1 cellular context compared by ENCODE assay signal in the genomic region with DNA sequence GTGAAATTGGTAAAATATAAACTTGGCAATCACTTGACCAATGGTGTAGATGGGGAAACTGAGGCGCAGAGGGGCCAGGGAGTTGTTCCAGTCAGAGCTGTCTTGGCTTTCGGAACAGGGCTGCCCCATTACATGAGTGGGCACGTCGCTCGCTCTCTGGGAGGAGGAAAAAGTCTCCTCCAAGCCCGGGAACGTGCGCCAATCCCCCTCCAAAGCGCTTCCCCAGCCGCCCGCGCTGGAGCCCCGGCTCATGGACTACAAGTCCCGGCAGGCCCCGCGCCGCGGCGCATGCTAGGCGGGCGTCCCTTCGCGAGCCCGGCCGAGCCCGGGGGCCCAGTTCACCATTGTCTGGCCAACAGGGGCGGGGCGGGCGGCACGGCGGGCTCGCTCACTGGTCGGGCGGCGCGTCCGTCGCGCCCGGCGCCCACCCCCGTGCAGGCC.
TF ChIP-seq lines count a peak whose summit lies in the region.

No MANE protein-coding gene starts in this region.

TF ChIP-seq in HepG2, 621 proteins besides CTCF, POLR2A, EP300 and RAD21 (continued from another document and continues in another):
- TF ChIP-seq, protein P1, sequence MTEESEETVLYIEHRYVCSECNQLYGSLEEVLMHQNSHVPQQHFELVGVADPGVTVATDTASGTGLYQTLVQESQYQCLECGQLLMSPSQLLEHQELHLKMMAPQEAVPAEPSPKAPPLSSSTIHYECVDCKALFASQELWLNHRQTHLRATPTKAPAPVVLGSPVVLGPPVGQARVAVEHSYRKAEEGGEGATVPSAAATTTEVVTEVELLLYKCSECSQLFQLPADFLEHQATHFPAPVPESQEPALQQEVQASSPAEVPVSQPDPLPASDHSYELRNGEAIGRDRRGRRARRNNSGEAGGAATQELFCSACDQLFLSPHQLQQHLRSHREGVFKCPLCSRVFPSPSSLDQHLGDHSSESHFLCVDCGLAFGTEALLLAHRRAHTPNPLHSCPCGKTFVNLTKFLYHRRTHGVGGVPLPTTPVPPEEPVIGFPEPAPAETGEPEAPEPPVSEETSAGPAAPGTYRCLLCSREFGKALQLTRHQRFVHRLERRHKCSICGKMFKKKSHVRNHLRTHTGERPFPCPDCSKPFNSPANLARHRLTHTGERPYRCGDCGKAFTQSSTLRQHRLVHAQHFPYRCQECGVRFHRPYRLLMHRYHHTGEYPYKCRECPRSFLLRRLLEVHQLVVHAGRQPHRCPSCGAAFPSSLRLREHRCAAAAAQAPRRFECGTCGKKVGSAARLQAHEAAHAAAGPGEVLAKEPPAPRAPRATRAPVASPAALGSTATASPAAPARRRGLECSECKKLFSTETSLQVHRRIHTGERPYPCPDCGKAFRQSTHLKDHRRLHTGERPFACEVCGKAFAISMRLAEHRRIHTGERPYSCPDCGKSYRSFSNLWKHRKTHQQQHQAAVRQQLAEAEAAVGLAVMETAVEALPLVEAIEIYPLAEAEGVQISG (CRISPR knock-in tag; IDR thresholded peaks at IDR 0.05) = peak; percentile 28; the same call in 1 of the 2 replicates
- TF ChIP-seq, protein P2, sequence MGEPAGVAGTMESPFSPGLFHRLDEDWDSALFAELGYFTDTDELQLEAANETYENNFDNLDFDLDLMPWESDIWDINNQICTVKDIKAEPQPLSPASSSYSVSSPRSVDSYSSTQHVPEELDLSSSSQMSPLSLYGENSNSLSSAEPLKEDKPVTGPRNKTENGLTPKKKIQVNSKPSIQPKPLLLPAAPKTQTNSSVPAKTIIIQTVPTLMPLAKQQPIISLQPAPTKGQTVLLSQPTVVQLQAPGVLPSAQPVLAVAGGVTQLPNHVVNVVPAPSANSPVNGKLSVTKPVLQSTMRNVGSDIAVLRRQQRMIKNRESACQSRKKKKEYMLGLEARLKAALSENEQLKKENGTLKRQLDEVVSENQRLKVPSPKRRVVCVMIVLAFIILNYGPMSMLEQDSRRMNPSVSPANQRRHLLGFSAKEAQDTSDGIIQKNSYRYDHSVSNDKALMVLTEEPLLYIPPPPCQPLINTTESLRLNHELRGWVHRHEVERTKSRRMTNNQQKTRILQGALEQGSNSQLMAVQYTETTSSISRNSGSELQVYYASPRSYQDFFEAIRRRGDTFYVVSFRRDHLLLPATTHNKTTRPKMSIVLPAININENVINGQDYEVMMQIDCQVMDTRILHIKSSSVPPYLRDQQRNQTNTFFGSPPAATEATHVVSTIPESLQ (CRISPR knock-in tag; conservative IDR thresholded peaks at IDR 0.05) = no peak
- TF ChIP-seq IRF2 (CRISPR knock-in tag; IDR thresholded peaks at IDR 0.05) = no peak
- peak; percentile 59; the same call in 1 of the 2 replicates for TF ChIP-seq SUZ12 (IDR thresholded peaks at IDR 0.05; ENCODE audit: low read depth, low read length)
- TF ChIP-seq HOXA3 (CRISPR knock-in tag; IDR thresholded peaks at IDR 0.05) = no peak; the same call in none of the 2 replicates
- no peak for TF ChIP-seq KLF6 (CRISPR knock-in tag; IDR thresholded peaks at IDR 0.05)
- no peak for TF ChIP-seq JUN (CRISPR knock-in tag; IDR thresholded peaks at IDR 0.05)
- no peak for TF ChIP-seq HNF4A (CRISPR knock-in tag; IDR thresholded peaks at IDR 0.05)
- TF ChIP-seq ZMAT3 (CRISPR knock-in tag; conservative IDR thresholded peaks at IDR 0.05) = no peak
- no peak for TF ChIP-seq ZNF460 (CRISPR knock-in tag; IDR thresholded peaks at IDR 0.05; ENCODE audit: borderline replicate concordance)
- TF ChIP-seq, protein P3, sequence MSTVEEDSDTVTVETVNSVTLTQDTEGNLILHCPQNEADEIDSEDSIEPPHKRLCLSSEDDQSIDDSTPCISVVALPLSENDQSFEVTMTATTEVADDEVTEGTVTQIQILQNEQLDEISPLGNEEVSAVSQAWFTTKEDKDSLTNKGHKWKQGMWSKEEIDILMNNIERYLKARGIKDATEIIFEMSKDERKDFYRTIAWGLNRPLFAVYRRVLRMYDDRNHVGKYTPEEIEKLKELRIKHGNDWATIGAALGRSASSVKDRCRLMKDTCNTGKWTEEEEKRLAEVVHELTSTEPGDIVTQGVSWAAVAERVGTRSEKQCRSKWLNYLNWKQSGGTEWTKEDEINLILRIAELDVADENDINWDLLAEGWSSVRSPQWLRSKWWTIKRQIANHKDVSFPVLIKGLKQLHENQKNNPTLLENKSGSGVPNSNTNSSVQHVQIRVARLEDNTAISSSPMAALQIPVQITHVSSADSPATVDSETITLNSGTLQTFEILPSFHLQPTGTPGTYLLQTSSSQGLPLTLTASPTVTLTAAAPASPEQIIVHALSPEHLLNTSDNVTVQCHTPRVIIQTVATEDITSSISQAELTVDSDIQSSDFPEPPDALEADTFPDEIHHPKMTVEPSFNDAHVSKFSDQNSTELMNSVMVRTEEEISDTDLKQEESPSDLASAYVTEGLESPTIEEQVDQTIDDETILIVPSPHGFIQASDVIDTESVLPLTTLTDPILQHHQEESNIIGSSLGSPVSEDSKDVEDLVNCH (CRISPR knock-in tag; IDR thresholded peaks at IDR 0.05) = no peak
- peak; percentile 33 for TF ChIP-seq SKI (IDR thresholded peaks at IDR 0.05; ENCODE audit: partially characterized antibody)
- TF ChIP-seq, protein P4, sequence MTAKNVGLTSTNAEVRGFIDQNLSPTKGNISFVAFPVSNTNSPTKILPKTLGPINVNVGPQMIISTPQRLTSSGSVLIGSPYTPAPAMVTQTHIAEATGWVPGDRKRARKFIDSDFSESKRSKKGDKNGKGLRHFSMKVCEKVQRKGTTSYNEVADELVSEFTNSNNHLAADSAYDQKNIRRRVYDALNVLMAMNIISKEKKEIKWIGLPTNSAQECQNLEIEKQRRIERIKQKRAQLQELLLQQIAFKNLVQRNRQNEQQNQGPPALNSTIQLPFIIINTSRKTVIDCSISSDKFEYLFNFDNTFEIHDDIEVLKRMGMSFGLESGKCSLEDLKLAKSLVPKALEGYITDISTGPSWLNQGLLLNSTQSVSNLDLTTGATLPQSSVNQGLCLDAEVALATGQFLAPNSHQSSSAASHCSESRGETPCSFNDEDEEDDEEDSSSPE (CRISPR knock-in tag; IDR thresholded peaks at IDR 0.05) = 0 out of 2 replicates have a peak, but pooled peaks have one; percentile 43
- no peak for TF ChIP-seq ZNF782 (CRISPR knock-in tag; IDR thresholded peaks at IDR 0.05; ENCODE audit: borderline replicate concordance)
- peak; percentile 43; the same call in 1 of the 2 replicates for TF ChIP-seq RBFOX2 (IDR thresholded peaks at IDR 0.05; ENCODE audit: low read depth, low read length)
- no peak for TF ChIP-seq ZNF556 (CRISPR knock-in tag; IDR thresholded peaks at IDR 0.05; ENCODE audit: borderline replicate concordance)
- 0 out of 2 replicates have a peak, but pooled peaks have one; percentile 13 for TF ChIP-seq CHD2 (IDR thresholded peaks at IDR 0.05; ENCODE audit: low read depth, low read length)
- TF ChIP-seq CREM (IDR thresholded peaks at IDR 0.05) = 0 out of 2 replicates have a peak, but pooled peaks have one; percentile 8
- no peak for TF ChIP-seq CREM (CRISPR knock-in tag; IDR thresholded peaks at IDR 0.05)
- TF ChIP-seq SNAPC2 (CRISPR knock-in tag; IDR thresholded peaks at IDR 0.05) = no peak
- TF ChIP-seq, protein P5, sequence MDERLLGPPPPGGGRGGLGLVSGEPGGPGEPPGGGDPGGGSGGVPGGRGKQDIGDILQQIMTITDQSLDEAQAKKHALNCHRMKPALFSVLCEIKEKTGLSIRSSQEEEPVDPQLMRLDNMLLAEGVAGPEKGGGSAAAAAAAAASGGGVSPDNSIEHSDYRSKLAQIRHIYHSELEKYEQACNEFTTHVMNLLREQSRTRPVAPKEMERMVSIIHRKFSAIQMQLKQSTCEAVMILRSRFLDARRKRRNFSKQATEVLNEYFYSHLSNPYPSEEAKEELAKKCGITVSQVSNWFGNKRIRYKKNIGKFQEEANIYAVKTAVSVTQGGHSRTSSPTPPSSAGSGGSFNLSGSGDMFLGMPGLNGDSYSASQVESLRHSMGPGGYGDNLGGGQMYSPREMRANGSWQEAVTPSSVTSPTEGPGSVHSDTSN (CRISPR knock-in tag; IDR thresholded peaks at IDR 0.05) = peak; percentile 43; the same call in 1 of the 2 replicates
- TF ChIP-seq NFRKB (IDR thresholded peaks at IDR 0.05) = no peak
- no peak for TF ChIP-seq LCORL (IDR thresholded peaks at IDR 0.05)
- 0 out of 2 replicates have a peak, but pooled peaks have one; percentile 19 for TF ChIP-seq LCORL (CRISPR knock-in tag; IDR thresholded peaks at IDR 0.05)
- TF ChIP-seq ISL2 (CRISPR knock-in tag; IDR thresholded peaks at IDR 0.05) = no peak
- TF ChIP-seq, protein P6, sequence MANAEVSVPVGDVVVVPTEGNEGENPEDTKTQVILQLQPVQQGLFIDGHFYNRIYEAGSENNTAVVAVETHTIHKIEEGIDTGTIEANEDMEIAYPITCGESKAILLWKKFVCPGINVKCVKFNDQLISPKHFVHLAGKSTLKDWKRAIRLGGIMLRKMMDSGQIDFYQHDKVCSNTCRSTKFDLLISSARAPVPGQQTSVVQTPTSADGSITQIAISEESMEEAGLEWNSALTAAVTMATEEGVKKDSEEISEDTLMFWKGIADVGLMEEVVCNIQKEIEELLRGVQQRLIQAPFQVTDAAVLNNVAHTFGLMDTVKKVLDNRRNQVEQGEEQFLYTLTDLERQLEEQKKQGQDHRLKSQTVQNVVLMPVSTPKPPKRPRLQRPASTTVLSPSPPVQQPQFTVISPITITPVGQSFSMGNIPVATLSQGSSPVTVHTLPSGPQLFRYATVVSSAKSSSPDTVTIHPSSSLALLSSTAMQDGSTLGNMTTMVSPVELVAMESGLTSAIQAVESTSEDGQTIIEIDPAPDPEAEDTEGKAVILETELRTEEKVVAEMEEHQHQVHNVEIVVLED (CRISPR knock-in tag; IDR thresholded peaks at IDR 0.05; ENCODE audit: borderline replicate concordance) = peak; percentile 64; the same call in 1 of the 2 replicates
- TF ChIP-seq, protein P7, sequence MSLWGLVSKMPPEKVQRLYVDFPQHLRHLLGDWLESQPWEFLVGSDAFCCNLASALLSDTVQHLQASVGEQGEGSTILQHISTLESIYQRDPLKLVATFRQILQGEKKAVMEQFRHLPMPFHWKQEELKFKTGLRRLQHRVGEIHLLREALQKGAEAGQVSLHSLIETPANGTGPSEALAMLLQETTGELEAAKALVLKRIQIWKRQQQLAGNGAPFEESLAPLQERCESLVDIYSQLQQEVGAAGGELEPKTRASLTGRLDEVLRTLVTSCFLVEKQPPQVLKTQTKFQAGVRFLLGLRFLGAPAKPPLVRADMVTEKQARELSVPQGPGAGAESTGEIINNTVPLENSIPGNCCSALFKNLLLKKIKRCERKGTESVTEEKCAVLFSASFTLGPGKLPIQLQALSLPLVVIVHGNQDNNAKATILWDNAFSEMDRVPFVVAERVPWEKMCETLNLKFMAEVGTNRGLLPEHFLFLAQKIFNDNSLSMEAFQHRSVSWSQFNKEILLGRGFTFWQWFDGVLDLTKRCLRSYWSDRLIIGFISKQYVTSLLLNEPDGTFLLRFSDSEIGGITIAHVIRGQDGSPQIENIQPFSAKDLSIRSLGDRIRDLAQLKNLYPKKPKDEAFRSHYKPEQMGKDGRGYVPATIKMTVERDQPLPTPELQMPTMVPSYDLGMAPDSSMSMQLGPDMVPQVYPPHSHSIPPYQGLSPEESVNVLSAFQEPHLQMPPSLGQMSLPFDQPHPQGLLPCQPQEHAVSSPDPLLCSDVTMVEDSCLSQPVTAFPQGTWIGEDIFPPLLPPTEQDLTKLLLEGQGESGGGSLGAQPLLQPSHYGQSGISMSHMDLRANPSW (CRISPR knock-in tag; IDR thresholded peaks at IDR 0.05; ENCODE audit: borderline replicate concordance) = no peak
- peak; percentile 54; the same call in 1 of the 2 replicates for TF ChIP-seq SOX5 (CRISPR knock-in tag; IDR thresholded peaks at IDR 0.05; ENCODE audit: borderline replicate concordance)
- no peak for TF ChIP-seq RNF2 (conservative IDR thresholded peaks at IDR 0.05; ENCODE audit: low read depth)
- TF ChIP-seq THYN1 (CRISPR knock-in tag; IDR thresholded peaks at IDR 0.05; ENCODE audit: borderline replicate concordance, low read depth) = no peak
- TF ChIP-seq, protein P8, sequence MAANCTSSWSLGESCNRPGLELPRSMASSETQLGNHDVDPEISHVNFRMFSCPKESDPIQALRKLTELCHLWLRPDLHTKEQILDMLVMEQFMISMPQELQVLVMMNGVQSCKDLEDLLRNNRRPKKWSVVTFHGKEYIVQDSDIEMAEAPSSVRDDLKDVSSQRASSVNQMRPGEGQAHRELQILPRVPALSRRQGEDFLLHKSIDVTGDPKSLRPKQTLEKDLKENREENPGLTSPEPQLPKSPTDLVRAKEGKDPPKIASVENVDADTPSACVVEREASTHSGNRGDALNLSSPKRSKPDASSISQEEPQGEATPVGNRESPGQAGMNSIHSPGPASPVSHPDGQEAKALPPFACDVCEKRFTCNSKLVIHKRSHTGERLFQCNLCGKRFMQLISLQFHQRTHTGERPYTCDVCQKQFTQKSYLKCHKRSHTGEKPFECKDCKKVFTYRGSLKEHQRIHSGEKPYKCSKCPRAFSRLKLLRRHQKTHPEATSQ (CRISPR knock-in tag; IDR thresholded peaks at IDR 0.05; ENCODE audit: borderline replicate concordance) = no peak
- no peak for TF ChIP-seq RBM39 (IDR thresholded peaks at IDR 0.05; ENCODE audit: low read depth, low read length, poor library complexity, severe bottlenecking)
- no peak for TF ChIP-seq ZNF441 (CRISPR knock-in tag; IDR thresholded peaks at IDR 0.05; ENCODE audit: borderline replicate concordance)
- TF ChIP-seq, protein P9, sequence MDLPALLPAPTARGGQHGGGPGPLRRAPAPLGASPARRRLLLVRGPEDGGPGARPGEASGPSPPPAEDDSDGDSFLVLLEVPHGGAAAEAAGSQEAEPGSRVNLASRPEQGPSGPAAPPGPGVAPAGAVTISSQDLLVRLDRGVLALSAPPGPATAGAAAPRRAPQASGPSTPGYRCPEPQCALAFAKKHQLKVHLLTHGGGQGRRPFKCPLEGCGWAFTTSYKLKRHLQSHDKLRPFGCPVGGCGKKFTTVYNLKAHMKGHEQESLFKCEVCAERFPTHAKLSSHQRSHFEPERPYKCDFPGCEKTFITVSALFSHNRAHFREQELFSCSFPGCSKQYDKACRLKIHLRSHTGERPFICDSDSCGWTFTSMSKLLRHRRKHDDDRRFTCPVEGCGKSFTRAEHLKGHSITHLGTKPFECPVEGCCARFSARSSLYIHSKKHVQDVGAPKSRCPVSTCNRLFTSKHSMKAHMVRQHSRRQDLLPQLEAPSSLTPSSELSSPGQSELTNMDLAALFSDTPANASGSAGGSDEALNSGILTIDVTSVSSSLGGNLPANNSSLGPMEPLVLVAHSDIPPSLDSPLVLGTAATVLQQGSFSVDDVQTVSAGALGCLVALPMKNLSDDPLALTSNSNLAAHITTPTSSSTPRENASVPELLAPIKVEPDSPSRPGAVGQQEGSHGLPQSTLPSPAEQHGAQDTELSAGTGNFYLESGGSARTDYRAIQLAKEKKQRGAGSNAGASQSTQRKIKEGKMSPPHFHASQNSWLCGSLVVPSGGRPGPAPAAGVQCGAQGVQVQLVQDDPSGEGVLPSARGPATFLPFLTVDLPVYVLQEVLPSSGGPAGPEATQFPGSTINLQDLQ (CRISPR knock-in tag; IDR thresholded peaks at IDR 0.05) = no peak
- TF ChIP-seq ZNF331 (CRISPR knock-in tag; IDR thresholded peaks at IDR 0.05) = 0 out of 2 replicates have a peak, but pooled peaks have one; percentile 32
- TF ChIP-seq, protein P10, sequence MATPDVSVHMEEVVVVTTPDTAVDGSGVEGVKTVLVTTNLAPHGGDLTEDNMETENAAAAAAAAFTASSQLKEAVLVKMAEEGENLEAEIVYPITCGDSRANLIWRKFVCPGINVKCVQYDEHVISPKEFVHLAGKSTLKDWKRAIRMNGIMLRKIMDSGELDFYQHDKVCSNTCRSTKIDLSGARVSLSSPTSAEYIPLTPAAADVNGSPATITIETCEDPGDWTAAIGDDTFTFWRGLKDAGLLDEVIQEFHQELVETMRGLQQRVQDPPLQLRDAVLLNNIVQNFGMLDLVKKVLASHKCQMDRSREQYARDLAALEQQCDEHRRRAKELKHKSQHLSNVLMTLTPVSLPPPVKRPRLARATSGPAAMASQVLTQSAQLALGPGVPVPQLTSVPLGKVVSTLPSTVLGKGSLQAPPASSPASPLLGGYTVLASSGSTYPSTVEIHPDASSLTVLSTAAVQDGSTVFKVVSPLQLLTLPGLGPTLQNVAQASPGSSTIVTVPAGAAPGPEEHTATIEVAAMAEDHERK (CRISPR knock-in tag; IDR thresholded peaks at IDR 0.05; ENCODE audit: low read depth) = peak; percentile 61
- TF ChIP-seq GABPB1 (CRISPR knock-in tag; IDR thresholded peaks at IDR 0.05) = peak; percentile 82
- no peak for TF ChIP-seq ZNF781 (CRISPR knock-in tag; IDR thresholded peaks at IDR 0.05; ENCODE audit: borderline replicate concordance, not compliant biosample characterization)
